ENCODE assay signal across 11 cellular contexts in genomic region chr19:17327068-17327653, GRCh38. TPM values are rescaled to one million over a fixed set of nuclear protein-coding genes. Genes with fewer than 3 reads are reported as not detected.
DNase-seq lines count a peak whose midpoint lies in the region; ATAC-seq and TF ChIP-seq lines count a peak whose summit lies in the region.
"Had no signal": no experiment of that assay in that cellular context is flagged by ENCODE, and none has a peak within 500 bp of the region (broad histone marks: within the 10 kb centered on the region; RNA-seq: fewer than 3 reads in every experiment).

No MANE protein-coding gene starts in this region.

- H3K36me3 ChIP-seq in ectodermal cell (ENCODE audit: control insufficient read depth, insufficient read depth, low read length) = peaks cover 4% of the 10 kb centered on the region
- H3K36me3 ChIP-seq: MG63, right lobe of liver had no signal

- no peak for TF ChIP-seq CTCF in LNCaP clone FGC (IDR thresholded peaks at IDR 0.05; ENCODE audit: control insufficient read depth, extremely low read depth, insufficient read depth)
- TF ChIP-seq CTCF in nephron progenitor cell (IDR thresholded peaks at IDR 0.05) = no peak

- H3K4me1 ChIP-seq in ectodermal cell (ENCODE audit: control insufficient read depth, insufficient read depth, low read length) = peaks cover 9% of the 10 kb centered on the region

- peak overlapping the region; percentile 27 for H3K27ac ChIP-seq in ectodermal cell (ENCODE audit: insufficient read depth, low read depth, low read length, poor library complexity, severe bottlenecking)
- H3K27ac ChIP-seq: right lobe of liver, SK-N-MC had no signal

- H3K36me3 Mint-ChIP-seq in nephron progenitor cell (ENCODE audit: low read depth) = peaks cover 24% of the 10 kb centered on the region

- WGBS in ectodermal cell, 2 experiments = 69 to 70% methylated on average over 27 of the region's 27 CpGs

- no peaks in the 10 kb centered on the region for H3K9me3 ChIP-seq in ectodermal cell (ENCODE audit: control insufficient read depth, low read length)
- H3K9me3 ChIP-seq: MG63, right lobe of liver had no signal

- H3K4me3 ChIP-seq in LNCaP clone FGC (ENCODE audit: low read depth, low read length) = peak overlapping the region; percentile 57
- peak overlapping the region; percentile 47 for H3K4me3 ChIP-seq in ectodermal cell (ENCODE audit: insufficient read depth, low read depth, low read length)
- H3K4me3 ChIP-seq: MG63, SK-N-MC had no signal

- H3K9me3 Mint-ChIP-seq in nephron progenitor cell = no peaks in the 10 kb centered on the region

- H3K27ac Mint-ChIP-seq in nephron progenitor cell = peak overlapping the region; percentile 64

- peak overlapping the region; percentile 87 for H3K4me3 Mint-ChIP-seq in nephron progenitor cell

- no peak for ATAC-seq in HG02885 (IDR thresholded peaks at IDR 0.05; ENCODE audit: poor library complexity, unreplicated experiment)

- DNase-seq in D341Med (ENCODE audit: low spot score) = peak; percentile 17
- DNase-seq in LNCaP clone FGC (ENCODE audit: low read depth) = no peak
- DNase-seq in nephron progenitor cell = no peak
- no peak for DNase-seq in activated CD4-positive, CD25-positive, alpha-beta regulatory T cell (lab: John Stamatoyannopoulos, UW)
- DNase-seq in anterior cingulate cortex (lab: John Stamatoyannopoulos, UW) = no peak
- DNase-seq: aorta, MG63, right lobe of liver had no signal

- peaks cover 25% of the 10 kb centered on the region for H3K4me1 Mint-ChIP-seq in nephron progenitor cell

- peaks cover 27% of the 10 kb centered on the region for H3K27me3 Mint-ChIP-seq in nephron progenitor cell (ENCODE audit: low read depth, poor library complexity)

- H3K27me3 ChIP-seq in ectodermal cell (ENCODE audit: control insufficient read depth, insufficient read depth, low read length, poor library complexity, severe bottlenecking) = peaks cover 12% of the 10 kb centered on the region
- H3K27me3 ChIP-seq: MG63, right lobe of liver had no signal

RNA-seq across cellular contexts. Expression of gene ANO8, which starts 7.5 kb away (rescaled TPM):
- 31.4 TPM for polyA plus RNA-seq in ectodermal cell (2013, experiment 1 of 4)
- polyA plus RNA-seq in ectodermal cell (2013, experiment 2 of 4) = 32.5 TPM
- polyA plus RNA-seq in ectodermal cell (2013, experiment 3 of 4) = 26.4 TPM
- polyA plus RNA-seq in ectodermal cell (2013, experiment 4 of 4) = 29.6 TPM

RNA-seq across cellular contexts. Expression of gene GTPBP3, which starts 10.2 kb away (rescaled TPM):
- 44.9 TPM for polyA plus RNA-seq in ectodermal cell (2013, experiment 1 of 4)
- polyA plus RNA-seq in ectodermal cell (2013, experiment 2 of 4) = 39.2 TPM
- 34.0 TPM for polyA plus RNA-seq in ectodermal cell (2013, experiment 3 of 4)
- 37.9 TPM for polyA plus RNA-seq in ectodermal cell (2013, experiment 4 of 4)

RNA-seq across cellular contexts. Expression of gene DDA1, which starts 17.8 kb away (rescaled TPM):
- polyA plus RNA-seq in ectodermal cell (2013, experiment 1 of 4) = 47.9 TPM
- polyA plus RNA-seq in ectodermal cell (2013, experiment 2 of 4) = 48.5 TPM
- polyA plus RNA-seq in ectodermal cell (2013, experiment 3 of 4) = 41.1 TPM
- 43.9 TPM for polyA plus RNA-seq in ectodermal cell (2013, experiment 4 of 4)

RNA-seq across cellular contexts. Expression of gene MRPL34, which starts 21.5 kb away (rescaled TPM):
- 47.0 TPM for polyA plus RNA-seq in ectodermal cell (2013, experiment 1 of 4)
- polyA plus RNA-seq in ectodermal cell (2013, experiment 2 of 4) = 48.2 TPM
- polyA plus RNA-seq in ectodermal cell (2013, experiment 3 of 4) = 56.2 TPM
- polyA plus RNA-seq in ectodermal cell (2013, experiment 4 of 4) = 66.2 TPM

RNA-seq across cellular contexts. Expression of gene ABHD8, which starts 23.9 kb away (rescaled TPM):
- 12.9 TPM for polyA plus RNA-seq in ectodermal cell (2013, experiment 1 of 4)
- polyA plus RNA-seq in ectodermal cell (2013, experiment 2 of 4) = 12.1 TPM
- 8.8 TPM for polyA plus RNA-seq in ectodermal cell (2013, experiment 3 of 4)
- 11.1 TPM for polyA plus RNA-seq in ectodermal cell (2013, experiment 4 of 4)
